Comparison of ENCODE assay signal across 22 cellular contexts in genomic region chr7:44094796-44095592, GRCh38. TPM values are rescaled to one million over a fixed set of nuclear protein-coding genes. Genes with fewer than 3 reads are reported as not detected.
DNase-seq lines count a peak whose midpoint lies in the region; ATAC-seq, FAIRE-seq and TF ChIP-seq lines count a peak whose summit lies in the region.
"Had no signal": no experiment of that assay in that cellular context is flagged by ENCODE, and none has a peak within 500 bp of the region (broad histone marks: within the 10 kb centered on the region; RNA-seq: fewer than 3 reads in every experiment).

No MANE protein-coding gene starts in this region.

- TF ChIP-seq EP300 in HepG2 (IDR thresholded peaks at IDR 0.05; ENCODE audit: low read depth in 2 of 2, low read length in 2 of 2) = no peak
- TF ChIP-seq EP300 in HepG2 (CRISPR knock-in tag; IDR thresholded peaks at IDR 0.05; ENCODE audit: borderline replicate concordance) = no peak

- no peak for DNase-seq in HepG2 (ENCODE audit: low spot score)
- no peak for DNase-seq in right lobe of liver
- no peak for DNase-seq in central memory CD8-positive, alpha-beta T cell (ENCODE audit: low spot score in 2 of 2)
- peak; percentile 31 for DNase-seq in osteoblast (ENCODE audit: insufficient read length, low spot score, missing footprints)
- DNase-seq in NCI-H1694 treated with DMSO at 0.1 percent for 48 hours (lab: John Stamatoyannopoulos, UW) = no peak
- DNase-seq in activated CD4-positive, CD25-positive, alpha-beta regulatory T cell (lab: John Stamatoyannopoulos, UW) = no peak
- DNase-seq in cerebellar nuclear complex (lab: John Stamatoyannopoulos, UW) = no peak
- DNase-seq in germinal center (ENCODE audit: low spot score) = no peak
- DNase-seq: activated CD4-positive, alpha-beta T cell treated with anti-CD3 and anti-CD28 coated beads for 36 hours; activated effector memory CD4-positive, alpha-beta T cell treated with anti-CD3 and anti-CD28 coated beads, Interleukin-2, amount 50 U/mL, for 16 hours; body of pancreas; CD8-positive, alpha-beta T cell; EL; NCI-H2171; NCI-H82; nucleus accumbens had no signal

- H3K4me1 Mint-ChIP-seq in central memory CD8-positive, alpha-beta T cell = no peaks in the 10 kb centered on the region

- FAIRE-seq in HepG2 (lab: Jason Lieb, UNC) = no peak

- no peak overlapping the region for H3K27ac ChIP-seq in HepG2 (ENCODE audit: extremely low read length, insufficient read depth, low read length)
- H3K27ac ChIP-seq in right lobe of liver = no peak overlapping the region
- no peak overlapping the region for H3K27ac ChIP-seq in osteoblast (ENCODE audit: low read depth, low read length)
- H3K27ac ChIP-seq: body of pancreas had no signal

- H3K4me1 ChIP-seq in HepG2 (ENCODE audit: insufficient read depth, low read length) (peaks cover 56% of the 10 kb centered on the region), right lobe of liver (peaks cover 0 to 12% (median 5%) of the 10 kb centered on the region in 4 donors), osteoblast (ENCODE audit: insufficient read depth, low read length) (peaks cover 2% of the 10 kb centered on the region)
- H3K4me1 ChIP-seq: body of pancreas had no signal

- H4K20me1 ChIP-seq in HepG2 (ENCODE audit: insufficient read depth, low read length) = no peaks in the 10 kb centered on the region
- no peaks in the 10 kb centered on the region for H4K20me1 ChIP-seq in osteoblast (ENCODE audit: insufficient read depth, low read length)

- H2AFZ ChIP-seq in HepG2 (ENCODE audit: low read length) (no peak overlapping the region), osteoblast (ENCODE audit: low read length) (peak overlapping the region; percentile 78)

- in situ Hi-C loops in HepG2 (cut with HindIII; ENCODE audit: extremely low pct_ligation_motif_present, low pct_unique_long_range_greater_than_20kb) = no loop called here

- peak overlapping the region; percentile 30 for H3K27ac Mint-ChIP-seq in central memory CD8-positive, alpha-beta T cell (ENCODE audit: low read depth)
- H3K27ac Mint-ChIP-seq: activated CD4-positive, alpha-beta T cell treated with anti-CD3 and anti-CD28 coated beads for 36 hours; CD8-positive, alpha-beta T cell had no signal

- peaks cover 10% of the 10 kb centered on the region for H3K27me3 Mint-ChIP-seq in central memory CD8-positive, alpha-beta T cell
- H3K27me3 Mint-ChIP-seq: activated CD4-positive, alpha-beta T cell treated with anti-CD3 and anti-CD28 coated beads for 36 hours had no signal

- H3K79me2 ChIP-seq in HepG2 (ENCODE audit: insufficient read depth, low read length) (no peaks in the 10 kb centered on the region), osteoblast (ENCODE audit: insufficient read depth, low read length) (no peaks in the 10 kb centered on the region)

- no TSS peak for BruUV-seq in HepG2 (replicated peaks; lab: Mats Ljungman, UMichigan)

- no peak overlapping the region for H3K9ac ChIP-seq in HepG2 (ENCODE audit: insufficient read depth, low read depth, low read length)

- POLR2A ChIA-PET in HepG2 (lab: Yijun Ruan, JAX) = no interaction called here

- intact Hi-C loops in HepG2 (cut with micrococcal nuclease; ENCODE audit: unreplicated experiment) (no loop called here), right lobe of liver (cut with DNase I) (no loop called here)

- H3K36me3 ChIP-seq in HepG2 (replicated peaks in 1 of 2; ENCODE audit: control insufficient read depth in 1 of 2, insufficient read depth in 2 of 2, low read length in 2 of 2) = no peaks in the 10 kb centered on the region
- H3K36me3 ChIP-seq in right lobe of liver = no peaks in the 10 kb centered on the region
- no peaks in the 10 kb centered on the region for H3K36me3 ChIP-seq in osteoblast (ENCODE audit: insufficient read depth, low read length)

- WGBS in HepG2 (ENCODE audit: low lambda C conversion rate) = 17% methylated on average over 3 of the region's 3 CpGs
- WGBS in right lobe of liver (ENCODE audit: insufficient coverage, low coverage, low lambda C conversion rate, missing lambda C conversion rate) = 64% methylated on average over 3 of the region's 3 CpGs

- CTCF ChIA-PET in HepG2 (lab: Yijun Ruan, JAX; ENCODE audit: low intra/inter-chr PET ratio, low total read pairs) = no interaction called here

- H3K9me3 ChIP-seq in HepG2 (ENCODE audit: low read length) (no peaks in the 10 kb centered on the region), right lobe of liver (no peaks in the 10 kb centered on the region), osteoblast (ENCODE audit: low read depth, low read length) (no peaks in the 10 kb centered on the region)
- H3K9me3 ChIP-seq: body of pancreas had no signal

- TF ChIP-seq CTCF in HepG2 (CRISPR knock-in tag; IDR thresholded peaks at IDR 0.05) (no peak), right lobe of liver (IDR thresholded peaks at IDR 0.05) (no peak), osteoblast (IDR thresholded peaks at IDR 0.05; ENCODE audit: extremely low read depth, low read depth, low read length) (no peak)

- ATAC-seq in HepG2 (no peak), right lobe of liver (no peak)
- no peak for ATAC-seq in central memory CD8-positive, alpha-beta T cell (replicated peaks; ENCODE audit: extremely low read depth, poor library complexity, severe bottlenecking)
- ATAC-seq: activated CD4-positive, alpha-beta T cell treated with anti-CD3 and anti-CD28 coated beads for 36 hours; body of pancreas; CD8-positive, alpha-beta T cell had no signal

- no peak for TF ChIP-seq RAD21 in HepG2 (CRISPR knock-in tag; IDR thresholded peaks at IDR 0.05)

- H3K4me3 Mint-ChIP-seq in central memory CD8-positive, alpha-beta T cell = no peak overlapping the region
- H3K4me3 Mint-ChIP-seq: activated CD4-positive, alpha-beta T cell treated with anti-CD3 and anti-CD28 coated beads for 36 hours; CD8-positive, alpha-beta T cell had no signal

- H3K4me2 ChIP-seq in HepG2 (ENCODE audit: low read depth, low read length) = no peak overlapping the region
- no peak overlapping the region for H3K4me2 ChIP-seq in osteoblast (ENCODE audit: insufficient read depth, low read length)

- no peaks in the 10 kb centered on the region for H3K9me3 Mint-ChIP-seq in central memory CD8-positive, alpha-beta T cell
- H3K9me3 Mint-ChIP-seq: CD8-positive, alpha-beta T cell had no signal

- H3K27me3 ChIP-seq in HepG2 (ENCODE audit: control insufficient read depth in 1 of 2, insufficient read depth in 2 of 2, low read length in 2 of 2) (peaks cover 0 to 2% of the 10 kb centered on the region in 2 experiments; a peak in 2 of 5 replicates), right lobe of liver (no peaks in the 10 kb centered on the region), osteoblast (ENCODE audit: insufficient read depth, low read length) (no peaks in the 10 kb centered on the region)
- H3K27me3 ChIP-seq: body of pancreas had no signal

- H3K4me3 ChIP-seq in HepG2 (replicated peaks in 1 of 3; ENCODE audit: insufficient read depth in 1 of 3, low read depth in 2 of 3, low read length in 3 of 3) (no peak overlapping the region), right lobe of liver (no peak overlapping the region), osteoblast (ENCODE audit: insufficient read depth, low read length) (no peak overlapping the region)
- H3K4me3 ChIP-seq: body of pancreas had no signal

- no peak for TF ChIP-seq POLR2A in HepG2 (IDR thresholded peaks at IDR 0.05; ENCODE audit: insufficient read depth in 1 of 2, low read depth in 2 of 2, low read length in 2 of 2)
- TF ChIP-seq POLR2A in right lobe of liver (IDR thresholded peaks at IDR 0.05) = no peak

- no peaks in the 10 kb centered on the region for H3K36me3 Mint-ChIP-seq in central memory CD8-positive, alpha-beta T cell (ENCODE audit: insufficient read depth)
- H3K36me3 Mint-ChIP-seq: CD8-positive, alpha-beta T cell had no signal

RNA-seq across cellular contexts. Expression of gene AEBP1, which starts 9.2 kb away (rescaled TPM):
- total RNA-seq in HepG2 (2016; rRNA removed; fragmentation: Illumina TruSeq; extraction: Trizol) (0.22 TPM in 1 of 2 replicates, not detected in the other), right lobe of liver (10 to 100 TPM in 4 of 6 experiments, 1 to 10 TPM in 2; 7.8 to 37.8 (median 14.3) TPM), osteoblast (219 and 267 TPM in 2 replicates)
- not detected in 2 replicates for total RNA-seq in HepG2 (2016; cell fraction: cytosol; rRNA removed; fragmentation: Illumina TruSeq; extraction: Trizol; ENCODE audit: low read depth)
- 0.04 TPM in 1 of 2 replicates, not detected in the other for total RNA-seq in HepG2 (2016; cell fraction: insoluble cytoplasmic fraction; rRNA removed; fragmentation: Illumina TruSeq; extraction: Trizol)
- not detected in 2 replicates for total RNA-seq in HepG2 (2016; cell fraction: membrane; rRNA removed; fragmentation: Illumina TruSeq; extraction: Trizol)
- not detected in 2 replicates for total RNA-seq in HepG2 (2016; cell fraction: nucleus; rRNA removed; fragmentation: Illumina TruSeq; extraction: Trizol)
- polyA plus RNA-seq in HepG2 (2011; rRNA removed) = 0.55 and 0.81 TPM in 2 replicates
- polyA plus RNA-seq in HepG2 (2011; cell fraction: cytosol; rRNA removed) = 0.15 and 0.27 TPM in 2 replicates
- 6.7 and 6.8 TPM in 2 replicates for polyA plus RNA-seq in HepG2 (2011; cell fraction: nucleus; rRNA removed)
- polyA plus RNA-seq in HepG2 (2012) = 0.96 and 1.3 TPM in 2 replicates
- polyA plus RNA-seq in HepG2 (2016; cell fraction: cytosol; fragmentation: Illumina TruSeq; extraction: Trizol; ENCODE audit: low read depth) = not detected in 2 replicates
- not detected in 2 replicates for polyA plus RNA-seq in HepG2 (2016; cell fraction: insoluble cytoplasmic fraction; fragmentation: Illumina TruSeq; extraction: Trizol; ENCODE audit: low read depth)
- polyA plus RNA-seq in HepG2 (2016; cell fraction: membrane; fragmentation: Illumina TruSeq; extraction: Trizol; ENCODE audit: low read depth) = not detected in 2 replicates
- 0.29 and 0.89 TPM in 2 replicates for polyA plus RNA-seq in HepG2 (2016; cell fraction: nucleus; fragmentation: Illumina TruSeq; extraction: Trizol; ENCODE audit: insufficient read depth, low read depth)
- 0.14 TPM in 1 of 2 replicates, not detected in the other for polyA minus RNA-seq in HepG2 (2011; rRNA and poly(A)+ RNA removed; ENCODE audit: low replicate concordance)
- polyA minus RNA-seq in HepG2 (2011; cell fraction: cytosol; rRNA and poly(A)+ RNA removed) = 0.18 and 0.79 TPM in 2 replicates
- polyA minus RNA-seq in HepG2 (2011; cell fraction: nucleus; rRNA and poly(A)+ RNA removed) = 0.37 and 0.64 TPM in 2 replicates

RNA-seq across cellular contexts. Expression of gene POLM, which starts 12.7 kb away (rescaled TPM):
- 2.4 and 5.2 TPM in 2 replicates for total RNA-seq in HepG2 (2016; rRNA removed; fragmentation: Illumina TruSeq; extraction: Trizol)
- total RNA-seq in HepG2 (2016; cell fraction: cytosol; rRNA removed; fragmentation: Illumina TruSeq; extraction: Trizol; ENCODE audit: low read depth) = 1.4 and 2.1 TPM in 2 replicates
- 2.6 and 4.6 TPM in 2 replicates for total RNA-seq in HepG2 (2016; cell fraction: insoluble cytoplasmic fraction; rRNA removed; fragmentation: Illumina TruSeq; extraction: Trizol)
- 2.7 and 2.8 TPM in 2 replicates for total RNA-seq in HepG2 (2016; cell fraction: membrane; rRNA removed; fragmentation: Illumina TruSeq; extraction: Trizol)
- total RNA-seq in HepG2 (2016; cell fraction: nucleus; rRNA removed; fragmentation: Illumina TruSeq; extraction: Trizol) = 7.3 and 9.5 TPM in 2 replicates
- 5.4 and 6.6 TPM in 2 replicates for polyA plus RNA-seq in HepG2 (2011; rRNA removed)
- 2.2 and 3.1 TPM in 2 replicates for polyA plus RNA-seq in HepG2 (2011; cell fraction: cytosol; rRNA removed)
- polyA plus RNA-seq in HepG2 (2011; cell fraction: nucleus; rRNA removed) = 30.4 and 31.3 TPM in 2 replicates
- polyA plus RNA-seq in HepG2 (2012) = 4.0 and 4.2 TPM in 2 replicates
- 1.0 and 1.4 TPM in 2 replicates for polyA plus RNA-seq in HepG2 (2016; cell fraction: cytosol; fragmentation: Illumina TruSeq; extraction: Trizol; ENCODE audit: low read depth)
- polyA plus RNA-seq in HepG2 (2016; cell fraction: insoluble cytoplasmic fraction; fragmentation: Illumina TruSeq; extraction: Trizol; ENCODE audit: low read depth) = 1.9 and 2.4 TPM in 2 replicates
- 1.9 and 2.2 TPM in 2 replicates for polyA plus RNA-seq in HepG2 (2016; cell fraction: membrane; fragmentation: Illumina TruSeq; extraction: Trizol; ENCODE audit: low read depth)
- 20.1 and 20.6 TPM in 2 replicates for polyA plus RNA-seq in HepG2 (2016; cell fraction: nucleus; fragmentation: Illumina TruSeq; extraction: Trizol; ENCODE audit: insufficient read depth, low read depth)
- polyA minus RNA-seq in HepG2 (2011; rRNA and poly(A)+ RNA removed; ENCODE audit: low replicate concordance) = 11.8 and 14.8 TPM in 2 replicates
- 3.9 and 5.2 TPM in 2 replicates for polyA minus RNA-seq in HepG2 (2011; cell fraction: cytosol; rRNA and poly(A)+ RNA removed)
- polyA minus RNA-seq in HepG2 (2011; cell fraction: nucleus; rRNA and poly(A)+ RNA removed) = 17.9 and 18.9 TPM in 2 replicates
- total RNA-seq in right lobe of liver = 10 to 100 TPM in 5 of 6 experiments, 1 to 10 TPM in 1; 8.7 to 22.9 (median 14.6) TPM
- 35.9 and 40.9 TPM in 2 replicates for total RNA-seq in osteoblast

RNA-seq across cellular contexts. Expression of gene POLD2, which starts 28.4 kb away (rescaled TPM):
- total RNA-seq in HepG2 (2016; rRNA removed; fragmentation: Illumina TruSeq; extraction: Trizol) (87.6 and 98.8 TPM in 2 replicates), right lobe of liver (10 to 100 TPM; 36.4 to 73.4 (median 57.3) TPM), osteoblast (69.2 and 80.3 TPM in 2 replicates)
- total RNA-seq in HepG2 (2016; cell fraction: cytosol; rRNA removed; fragmentation: Illumina TruSeq; extraction: Trizol; ENCODE audit: low read depth) = 118 and 152 TPM in 2 replicates
- total RNA-seq in HepG2 (2016; cell fraction: insoluble cytoplasmic fraction; rRNA removed; fragmentation: Illumina TruSeq; extraction: Trizol) = 74.7 and 95.4 TPM in 2 replicates
- 139 and 187 TPM in 2 replicates for total RNA-seq in HepG2 (2016; cell fraction: membrane; rRNA removed; fragmentation: Illumina TruSeq; extraction: Trizol)
- 49.1 and 55.1 TPM in 2 replicates for total RNA-seq in HepG2 (2016; cell fraction: nucleus; rRNA removed; fragmentation: Illumina TruSeq; extraction: Trizol)
- 86.7 and 95.1 TPM in 2 replicates for polyA plus RNA-seq in HepG2 (2011; rRNA removed)
- 65.5 and 120 TPM in 2 replicates for polyA plus RNA-seq in HepG2 (2011; cell fraction: cytosol; rRNA removed)
- polyA plus RNA-seq in HepG2 (2011; cell fraction: nucleus; rRNA removed) = 88.2 and 88.7 TPM in 2 replicates
- 64.0 and 65.2 TPM in 2 replicates for polyA plus RNA-seq in HepG2 (2012)
- 134 and 181 TPM in 2 replicates for polyA plus RNA-seq in HepG2 (2016; cell fraction: cytosol; fragmentation: Illumina TruSeq; extraction: Trizol; ENCODE audit: low read depth)
- 104 and 131 TPM in 2 replicates for polyA plus RNA-seq in HepG2 (2016; cell fraction: insoluble cytoplasmic fraction; fragmentation: Illumina TruSeq; extraction: Trizol; ENCODE audit: low read depth)
- 176 and 207 TPM in 2 replicates for polyA plus RNA-seq in HepG2 (2016; cell fraction: membrane; fragmentation: Illumina TruSeq; extraction: Trizol; ENCODE audit: low read depth)
- 104 and 121 TPM in 2 replicates for polyA plus RNA-seq in HepG2 (2016; cell fraction: nucleus; fragmentation: Illumina TruSeq; extraction: Trizol; ENCODE audit: insufficient read depth, low read depth)
- 82.4 and 267 TPM in 2 replicates for polyA minus RNA-seq in HepG2 (2011; rRNA and poly(A)+ RNA removed; ENCODE audit: low replicate concordance)
- 16.1 and 23.4 TPM in 2 replicates for polyA minus RNA-seq in HepG2 (2011; cell fraction: cytosol; rRNA and poly(A)+ RNA removed)
- 22.9 TPM in 2 replicates for polyA minus RNA-seq in HepG2 (2011; cell fraction: nucleus; rRNA and poly(A)+ RNA removed)

RNA-seq across cellular contexts. Expression of gene PGAM2, which starts 29.6 kb away (rescaled TPM):
- total RNA-seq in HepG2 (2016; rRNA removed; fragmentation: Illumina TruSeq; extraction: Trizol) = 0.22 TPM in 1 of 2 replicates, not detected in the other
- total RNA-seq in HepG2 (2016; cell fraction: cytosol; rRNA removed; fragmentation: Illumina TruSeq; extraction: Trizol; ENCODE audit: low read depth) = not detected in 2 replicates
- not detected in 2 replicates for total RNA-seq in HepG2 (2016; cell fraction: insoluble cytoplasmic fraction; rRNA removed; fragmentation: Illumina TruSeq; extraction: Trizol)
- total RNA-seq in HepG2 (2016; cell fraction: membrane; rRNA removed; fragmentation: Illumina TruSeq; extraction: Trizol) = not detected in 2 replicates
- not detected in 2 replicates for total RNA-seq in HepG2 (2016; cell fraction: nucleus; rRNA removed; fragmentation: Illumina TruSeq; extraction: Trizol)
- polyA plus RNA-seq in HepG2 (2011; rRNA removed) = 0.18 TPM in 1 of 2 replicates, not detected in the other
- polyA plus RNA-seq in HepG2 (2011; cell fraction: cytosol; rRNA removed) = 0.13 TPM in 1 of 2 replicates, not detected in the other
- 1.5 and 1.9 TPM in 2 replicates for polyA plus RNA-seq in HepG2 (2011; cell fraction: nucleus; rRNA removed)
- polyA plus RNA-seq in HepG2 (2012) = 0.35 and 0.49 TPM in 2 replicates
- polyA plus RNA-seq in HepG2 (2016; cell fraction: cytosol; fragmentation: Illumina TruSeq; extraction: Trizol; ENCODE audit: low read depth) = not detected in 2 replicates
- not detected in 2 replicates for polyA plus RNA-seq in HepG2 (2016; cell fraction: insoluble cytoplasmic fraction; fragmentation: Illumina TruSeq; extraction: Trizol; ENCODE audit: low read depth)
- not detected in 2 replicates for polyA plus RNA-seq in HepG2 (2016; cell fraction: membrane; fragmentation: Illumina TruSeq; extraction: Trizol; ENCODE audit: low read depth)
- polyA plus RNA-seq in HepG2 (2016; cell fraction: nucleus; fragmentation: Illumina TruSeq; extraction: Trizol; ENCODE audit: insufficient read depth, low read depth) = not detected in 2 replicates
- 0.19 and 0.24 TPM in 2 replicates for polyA minus RNA-seq in HepG2 (2011; rRNA and poly(A)+ RNA removed; ENCODE audit: low replicate concordance)
- not detected in 2 replicates for polyA minus RNA-seq in HepG2 (2011; cell fraction: cytosol; rRNA and poly(A)+ RNA removed)
- 0.62 and 0.90 TPM in 2 replicates for polyA minus RNA-seq in HepG2 (2011; cell fraction: nucleus; rRNA and poly(A)+ RNA removed)
- under 1 TPM in 3 of 6 experiments, not detected in 3; 0.31 to 0.56 (median 0.46) TPM for total RNA-seq in right lobe of liver
- 0.29 and 0.36 TPM in 2 replicates for total RNA-seq in osteoblast
- total RNA-seq: A673; activated CD4-positive, alpha-beta T cell treated with anti-CD3 and anti-CD28 coated beads for 36 hours; dermis microvascular lymphatic vessel endothelial cell; kidney epithelial cell had no signal

RNA-seq across cellular contexts. Expression of gene MYL7, which starts 46.1 kb away (rescaled TPM):
- 1.7 and 1.8 TPM in 2 replicates for total RNA-seq in HepG2 (2016; rRNA removed; fragmentation: Illumina TruSeq; extraction: Trizol)
- 0.62 TPM in 1 of 2 replicates, not detected in the other for total RNA-seq in HepG2 (2016; cell fraction: cytosol; rRNA removed; fragmentation: Illumina TruSeq; extraction: Trizol; ENCODE audit: low read depth)
- 0.56 and 1.0 TPM in 2 replicates for total RNA-seq in HepG2 (2016; cell fraction: insoluble cytoplasmic fraction; rRNA removed; fragmentation: Illumina TruSeq; extraction: Trizol)
- total RNA-seq in HepG2 (2016; cell fraction: membrane; rRNA removed; fragmentation: Illumina TruSeq; extraction: Trizol) = 0.34 TPM in 1 of 2 replicates, not detected in the other
- not detected in 2 replicates for total RNA-seq in HepG2 (2016; cell fraction: nucleus; rRNA removed; fragmentation: Illumina TruSeq; extraction: Trizol)
- not detected in 2 replicates for polyA plus RNA-seq in HepG2 (2011; rRNA removed)
- 0.18 TPM in 1 of 2 replicates, not detected in the other for polyA plus RNA-seq in HepG2 (2011; cell fraction: cytosol; rRNA removed)
- polyA plus RNA-seq in HepG2 (2011; cell fraction: nucleus; rRNA removed) = 1.1 TPM in 1 of 2 replicates, not detected in the other
- polyA plus RNA-seq in HepG2 (2012) = not detected in 2 replicates
- polyA plus RNA-seq in HepG2 (2016; cell fraction: cytosol; fragmentation: Illumina TruSeq; extraction: Trizol; ENCODE audit: low read depth) = 0.51 TPM in 1 of 2 replicates, not detected in the other
- polyA plus RNA-seq in HepG2 (2016; cell fraction: insoluble cytoplasmic fraction; fragmentation: Illumina TruSeq; extraction: Trizol; ENCODE audit: low read depth) = 1.1 and 2.1 TPM in 2 replicates
- not detected in 2 replicates for polyA plus RNA-seq in HepG2 (2016; cell fraction: membrane; fragmentation: Illumina TruSeq; extraction: Trizol; ENCODE audit: low read depth)
- not detected in 2 replicates for polyA plus RNA-seq in HepG2 (2016; cell fraction: nucleus; fragmentation: Illumina TruSeq; extraction: Trizol; ENCODE audit: insufficient read depth, low read depth)
- not detected in 2 replicates for polyA minus RNA-seq in HepG2 (2011; rRNA and poly(A)+ RNA removed; ENCODE audit: low replicate concordance)
- polyA minus RNA-seq in HepG2 (2011; cell fraction: cytosol; rRNA and poly(A)+ RNA removed) = not detected in 2 replicates
- not detected in 2 replicates for polyA minus RNA-seq in HepG2 (2011; cell fraction: nucleus; rRNA and poly(A)+ RNA removed)
- total RNA-seq in right lobe of liver = 1 to 10 TPM in 1 of 6 experiments, not detected in 5; 2.0 TPM
- not detected in 2 replicates for total RNA-seq in osteoblast
- total RNA-seq: A673; activated CD4-positive, alpha-beta T cell treated with anti-CD3 and anti-CD28 coated beads for 36 hours; body of pancreas; CD8-positive, alpha-beta T cell; dermis microvascular lymphatic vessel endothelial cell; mononuclear cell; T-helper 2 cell treated with Interferon-gamma antibody and Interleukin-4, amounts not matched to agents 100 ng/mL and 5 ng/mL, for 36 hours; ureter had no signal

Comparison
In these comparisons a context has a peak if more than half of its experiments do, and no peak if none do; other contexts are left out.
1. RNA of gene AEBP1, which starts 9.2 kb away (total RNA-seq): 219 to 267 TPM in osteoblast and 7.8 to 37.8 TPM in right lobe of liver; 0.04 to 0.22 TPM in HepG2; every median in the first group is over 4 times any median in the second.